ENCODE assay signal across 29 cellular contexts in the genomic region with DNA sequence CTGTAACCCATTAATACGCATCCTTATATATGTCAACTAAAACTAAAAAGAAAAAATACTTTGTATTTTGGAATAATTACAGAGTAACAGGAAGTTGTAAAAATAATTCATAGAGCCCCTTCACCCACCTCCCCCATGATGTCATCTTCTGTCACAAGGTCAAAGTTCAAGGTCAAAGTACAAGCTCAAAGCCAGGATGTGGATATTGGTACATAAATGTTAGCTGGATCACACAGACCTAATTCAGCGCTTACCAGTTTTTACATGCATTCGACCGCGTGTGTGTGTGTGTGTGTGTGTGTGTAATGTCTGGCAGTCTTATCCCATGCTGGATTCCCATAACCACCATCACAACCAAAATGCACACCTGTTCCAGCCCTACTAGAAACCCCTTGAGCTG.
"Had no signal": no experiment of that assay in that cellular context is flagged by ENCODE, and none has a peak within 500 bp of the region (broad histone marks: within the 10 kb centered on the region; RNA-seq: fewer than 3 reads in every experiment).

No MANE protein-coding gene starts in this region.

- ATAC-seq: activated CD4-positive, alpha-beta T cell treated with anti-CD3 and anti-CD28 coated beads for 36 hours; activated CD8-positive, alpha-beta T cell treated with anti-CD3 and anti-CD28 coated beads, Interleukin-2, amount 10 ng/mL, durations not matched to agents 7 days and 5 days; activated naive CD4-positive, alpha-beta T cell treated with anti-CD3 and anti-CD28 coated beads, Interleukin-2, amount 50 U/mL, for 72 hours; activated T-cell treated with anti-CD3 and anti-CD28 coated beads, Interleukin-2, amount 50 U/mL, for 72 hours; esophagus mucosa had no signal

- H3K9me3 Mint-ChIP-seq: activated CD4-positive, alpha-beta memory T cell treated with anti-CD3 and anti-CD28 coated beads for 36 hours; activated CD4-positive, alpha-beta T cell treated with anti-CD3 and anti-CD28 coated beads, Interleukin-2, amount 10 ng/mL, durations not matched to agents 24 days and 14 days; activated naive CD4-positive, alpha-beta T cell treated with anti-CD3 and anti-CD28 coated beads, Interleukin-2, amount 10 ng/mL, durations not matched to agents 7 days and 5 days; activated naive CD4-positive, alpha-beta T cell treated with anti-CD3 and anti-CD28 coated beads, Interleukin-2, amount 50 U/mL, for 72 hours; activated naive CD8-positive, alpha-beta T cell treated with anti-CD3 and anti-CD28 coated beads, Interleukin-2, amount 10 ng/mL, durations not matched to agents 7 days and 5 days; activated T-cell treated with anti-CD3 and anti-CD28 coated beads, Interleukin-2, amount 50 U/mL, for 24 hours; activated T-cell treated with anti-CD3 and anti-CD28 coated beads, Interleukin-2, amount 50 U/mL, for 72 hours had no signal

- DNase-seq: activated CD4-positive, alpha-beta memory T cell treated with anti-CD3 and anti-CD28 coated beads for 36 hours; activated CD4-positive, alpha-beta T cell treated with anti-CD3 and anti-CD28 coated beads for 36 hours; activated CD4-positive, alpha-beta T cell treated with anti-CD3 and anti-CD28 coated beads, Interleukin-2, amount 10 ng/mL, durations not matched to agents 24 days and 14 days; activated CD4-positive, CD25-positive, alpha-beta regulatory T cell; activated CD4-positive, CD25-positive, alpha-beta regulatory T cell treated with anti-CD3 and anti-CD28 coated beads, Interleukin-2, amount 50 U/mL, for 72 hours; activated CD8-positive, alpha-beta memory T cell treated with anti-CD3 and anti-CD28 coated beads, Interleukin-2, amount 50 U/mL, for 48 hours; activated CD8-positive, alpha-beta T cell treated with anti-CD3 and anti-CD28 coated beads, Interleukin-2, amount 10 ng/mL, durations not matched to agents 7 days and 5 days; activated gamma-delta T cell; activated naive CD4-positive, alpha-beta T cell; activated naive CD4-positive, alpha-beta T cell treated with anti-CD3 and anti-CD28 coated beads, Interleukin-2, amount 10 ng/mL, durations not matched to agents 7 days and 5 days; activated naive CD8-positive, alpha-beta T cell treated with anti-CD3 and anti-CD28 coated beads, Interleukin-2, amount 10 ng/mL, durations not matched to agents 7 days and 5 days; activated T-cell treated with anti-CD3 and anti-CD28 coated beads for 4 hours; activated T-cell treated with anti-CD3 and anti-CD28 coated beads, Interleukin-2, amount 50 U/mL, for 24 hours; activated T-cell treated with anti-CD3 and anti-CD28 coated beads, Interleukin-2, amount 50 U/mL, for 72 hours; central memory CD4-positive, alpha-beta T cell; cerebellar nuclear complex; colonic mucosa; dorsolateral prefrontal cortex; effector memory CD4-positive, alpha-beta T cell; endodermal cell; foreskin fibroblast; T-helper 2 cell had no signal

- H3K4me1 ChIP-seq: breast epithelium, colonic mucosa had no signal

- H3K27me3 ChIP-seq: ascending aorta, breast epithelium, cardiac muscle cell, colonic mucosa, dorsolateral prefrontal cortex had no signal

- H3K4me3 ChIP-seq: ascending aorta, breast epithelium, cardiac muscle cell, colonic mucosa, dorsolateral prefrontal cortex had no signal

- H3K4me1 Mint-ChIP-seq: activated CD4-positive, alpha-beta T cell treated with anti-CD3 and anti-CD28 coated beads for 36 hours; activated CD4-positive, alpha-beta T cell treated with anti-CD3 and anti-CD28 coated beads, Interleukin-2, amount 10 ng/mL, durations not matched to agents 24 days and 14 days; activated naive CD4-positive, alpha-beta T cell treated with anti-CD3 and anti-CD28 coated beads, Interleukin-2, amount 10 ng/mL, durations not matched to agents 7 days and 5 days; activated naive CD8-positive, alpha-beta T cell treated with anti-CD3 and anti-CD28 coated beads, Interleukin-2, amount 10 ng/mL, durations not matched to agents 7 days and 5 days had no signal

- H3K27ac Mint-ChIP-seq: activated CD4-positive, alpha-beta memory T cell treated with anti-CD3 and anti-CD28 coated beads for 36 hours; activated CD4-positive, alpha-beta T cell treated with anti-CD3 and anti-CD28 coated beads for 36 hours; activated CD4-positive, alpha-beta T cell treated with anti-CD3 and anti-CD28 coated beads, Interleukin-2, amount 10 ng/mL, durations not matched to agents 24 days and 14 days; activated CD8-positive, alpha-beta T cell treated with anti-CD3 and anti-CD28 coated beads, Interleukin-2, amount 10 ng/mL, durations not matched to agents 7 days and 5 days; activated naive CD4-positive, alpha-beta T cell treated with anti-CD3 and anti-CD28 coated beads, Interleukin-2, amount 10 ng/mL, durations not matched to agents 7 days and 5 days; activated naive CD4-positive, alpha-beta T cell treated with anti-CD3 and anti-CD28 coated beads, Interleukin-2, amount 50 U/mL, for 72 hours; activated naive CD8-positive, alpha-beta T cell treated with anti-CD3 and anti-CD28 coated beads, Interleukin-2, amount 10 ng/mL, durations not matched to agents 7 days and 5 days; activated T-cell treated with anti-CD3 and anti-CD28 coated beads, Interleukin-2, amount 50 U/mL, for 24 hours; activated T-cell treated with anti-CD3 and anti-CD28 coated beads, Interleukin-2, amount 50 U/mL, for 72 hours; endodermal cell had no signal

- H3K4me3 Mint-ChIP-seq: activated CD4-positive, alpha-beta memory T cell treated with anti-CD3 and anti-CD28 coated beads for 36 hours; activated CD4-positive, alpha-beta T cell treated with anti-CD3 and anti-CD28 coated beads for 36 hours; activated CD4-positive, alpha-beta T cell treated with anti-CD3 and anti-CD28 coated beads, Interleukin-2, amount 10 ng/mL, durations not matched to agents 24 days and 14 days; activated CD8-positive, alpha-beta T cell treated with anti-CD3 and anti-CD28 coated beads, Interleukin-2, amount 10 ng/mL, durations not matched to agents 7 days and 5 days; activated naive CD4-positive, alpha-beta T cell treated with anti-CD3 and anti-CD28 coated beads, Interleukin-2, amount 10 ng/mL, durations not matched to agents 7 days and 5 days; activated naive CD8-positive, alpha-beta T cell treated with anti-CD3 and anti-CD28 coated beads, Interleukin-2, amount 10 ng/mL, durations not matched to agents 7 days and 5 days; activated T-cell treated with anti-CD3 and anti-CD28 coated beads, Interleukin-2, amount 50 U/mL, for 24 hours; activated T-cell treated with anti-CD3 and anti-CD28 coated beads, Interleukin-2, amount 50 U/mL, for 72 hours; brain; endodermal cell had no signal

- FAIRE-seq: frontal cortex had no signal

- H3K9me3 ChIP-seq: ascending aorta, breast epithelium, colonic mucosa had no signal

- H3K27ac ChIP-seq: ascending aorta, breast epithelium, cardiac muscle cell, colonic mucosa, dorsolateral prefrontal cortex had no signal

- H3K36me3 Mint-ChIP-seq: activated CD4-positive, alpha-beta memory T cell treated with anti-CD3 and anti-CD28 coated beads for 36 hours; activated naive CD4-positive, alpha-beta T cell treated with anti-CD3 and anti-CD28 coated beads, Interleukin-2, amount 10 ng/mL, durations not matched to agents 7 days and 5 days; activated naive CD4-positive, alpha-beta T cell treated with anti-CD3 and anti-CD28 coated beads, Interleukin-2, amount 50 U/mL, for 72 hours; activated naive CD8-positive, alpha-beta T cell treated with anti-CD3 and anti-CD28 coated beads, Interleukin-2, amount 10 ng/mL, durations not matched to agents 7 days and 5 days; brain had no signal

- H3K27me3 Mint-ChIP-seq: activated CD4-positive, alpha-beta memory T cell treated with anti-CD3 and anti-CD28 coated beads for 36 hours had no signal

- H3K36me3 ChIP-seq: ascending aorta, breast epithelium, cardiac muscle cell, colonic mucosa had no signal
